In genomic region chr11:112828433-112828832, GRCh38 we compare ENCODE assay signal across 13 cellular contexts.
DNase-seq lines count a peak whose midpoint lies in the region; ATAC-seq lines count a peak whose summit lies in the region.
"Had no signal": no experiment of that assay in that cellular context is flagged by ENCODE, and none has a peak within 500 bp of the region (broad histone marks: within the 10 kb centered on the region; RNA-seq: fewer than 3 reads in every experiment).

No MANE protein-coding gene starts in this region.

- ATAC-seq in HG03139 (IDR thresholded peaks at IDR 0.05; ENCODE audit: unreplicated experiment) (no peak), HG03565 (IDR thresholded peaks at IDR 0.05; ENCODE audit: unreplicated experiment) (no peak)
- ATAC-seq: CD8-positive, alpha-beta T cell had no signal

- DNase-seq in DMS53 (lab: John Stamatoyannopoulos, UW) (peak; percentile 14), DMS53 treated with DMSO at 0.1 percent for 48 hours (lab: John Stamatoyannopoulos, UW; ENCODE audit: unreplicated experiment) (no peak), NCI-H510A treated with DMSO at 0.1 percent for 48 hours (lab: John Stamatoyannopoulos, UW) (peak; percentile 33), NCI-H510A (lab: John Stamatoyannopoulos, UW) (no peak), islet precursor cell (peak; percentile 19), NCI-H345 treated with DMSO at 0.1 percent for 48 hours (lab: John Stamatoyannopoulos, UW; ENCODE audit: unreplicated experiment) (no peak)
- DNase-seq: CD8-positive, alpha-beta T cell; COR-L47; DMS153; GF-D8; HFFc6 had no signal

Comparison
In these comparisons a context has a peak if more than half of its experiments do, and no peak if none do; other contexts are left out.
1. DNase-seq: peak in DMS53 (single experiment), NCI-H510A treated with DMSO at 0.1 percent for 48 hours (single experiment) and islet precursor cell (single experiment); none in DMS53 treated with DMSO at 0.1 percent for 48 hours (single experiment), NCI-H510A (single experiment) and NCI-H345 treated with DMSO at 0.1 percent for 48 hours (single experiment).